9 cellular contexts compared by ENCODE assay signal in genomic region chr1:66282343-66282852, GRCh38.
A peak's percentile ranks its signal among the peaks of the same experiment; 100 is the strongest.
DNase-seq lines count a peak whose midpoint lies in the region; ATAC-seq and TF ChIP-seq lines count a peak whose summit lies in the region.
"Had no signal": no experiment of that assay in that cellular context is flagged by ENCODE, and none has a peak within 500 bp of the region (broad histone marks: within the 10 kb centered on the region; RNA-seq: fewer than 3 reads in every experiment).

No MANE protein-coding gene starts in this region.

- POLR2A ChIA-PET in BJ (lab: Charles Lee) = no interaction called here

- peak overlapping the region; percentile 93 for H3K27ac Mint-ChIP-seq in activated T-cell treated with anti-CD3 and anti-CD28 coated beads, Interleukin-2, amount 50 U/mL, for 24 hours
- peak overlapping the region; percentile 64 for H3K27ac Mint-ChIP-seq in stimulated activated effector memory CD8-positive, alpha-beta T cell treated with anti-CD3 and anti-CD28 coated beads, Interleukin-12 subunit alpha, Interleukin-12 subunit beta, amount 100 ng/mL, for 72 hours

- CTCF ChIA-PET in BJ (lab: Yijun Ruan, JAX) = interaction anchor here (1.1 to 2.0 kb wide), 5 partner anchors 8 to 164 kb away, joined by 3 to 8 read pairs (median 4); no protein-coding TSS in a partner anchor

- H3K4me3 Mint-ChIP-seq in activated T-cell treated with anti-CD3 and anti-CD28 coated beads, Interleukin-2, amount 50 U/mL, for 24 hours = peak overlapping the region; percentile 26
- peak overlapping the region; percentile 23 for H3K4me3 Mint-ChIP-seq in stimulated activated effector memory CD8-positive, alpha-beta T cell treated with anti-CD3 and anti-CD28 coated beads, Interleukin-12 subunit alpha, Interleukin-12 subunit beta, amount 100 ng/mL, for 72 hours
- H3K4me3 Mint-ChIP-seq: neural crest cell had no signal

- no peaks in the 10 kb centered on the region for H3K9me3 Mint-ChIP-seq in activated T-cell treated with anti-CD3 and anti-CD28 coated beads, Interleukin-2, amount 50 U/mL, for 24 hours
- H3K9me3 Mint-ChIP-seq in stimulated activated effector memory CD8-positive, alpha-beta T cell treated with anti-CD3 and anti-CD28 coated beads, Interleukin-12 subunit alpha, Interleukin-12 subunit beta, amount 100 ng/mL, for 72 hours = no peaks in the 10 kb centered on the region
- H3K9me3 Mint-ChIP-seq: neural crest cell had no signal

- H3K4me1 ChIP-seq in left ventricle myocardium inferior = peaks cover 37% of the 10 kb centered on the region

- no peaks in the 10 kb centered on the region for H3K27me3 Mint-ChIP-seq in activated T-cell treated with anti-CD3 and anti-CD28 coated beads, Interleukin-2, amount 50 U/mL, for 24 hours

- H3K36me3 ChIP-seq in BJ (ENCODE audit: control insufficient read depth, insufficient read depth, low read length) (no peaks in the 10 kb centered on the region), left ventricle myocardium inferior (no peaks in the 10 kb centered on the region)

- no peaks in the 10 kb centered on the region for H3K27me3 ChIP-seq in BJ (ENCODE audit: control insufficient read depth, insufficient read depth, low read length)
- H3K27me3 ChIP-seq in left ventricle myocardium inferior (ENCODE audit: low read depth) = no peaks in the 10 kb centered on the region

- ATAC-seq in GM19467 (IDR thresholded peaks at IDR 0.05; ENCODE audit: unreplicated experiment) = peak; percentile 70
- peak; percentile 88 for ATAC-seq in HG03521 (IDR thresholded peaks at IDR 0.05; ENCODE audit: unreplicated experiment)
- peak; percentile 90 for ATAC-seq in stimulated activated effector memory CD8-positive, alpha-beta T cell treated with anti-CD3 and anti-CD28 coated beads, Interleukin-12 subunit alpha, Interleukin-12 subunit beta, amount 100 ng/mL, for 72 hours

- no peak overlapping the region for H3K4me3 ChIP-seq in BJ (ENCODE audit: low read depth, low read length)
- no peak overlapping the region for H3K4me3 ChIP-seq in left ventricle myocardium inferior

- H3K9me3 ChIP-seq in left ventricle myocardium inferior (replicated peaks) = no peaks in the 10 kb centered on the region

- H3K36me3 Mint-ChIP-seq in activated T-cell treated with anti-CD3 and anti-CD28 coated beads, Interleukin-2, amount 50 U/mL, for 24 hours (ENCODE audit: low read depth) = no peaks in the 10 kb centered on the region
- H3K36me3 Mint-ChIP-seq in stimulated activated effector memory CD8-positive, alpha-beta T cell treated with anti-CD3 and anti-CD28 coated beads, Interleukin-12 subunit alpha, Interleukin-12 subunit beta, amount 100 ng/mL, for 72 hours = peaks cover 7% of the 10 kb centered on the region

- peak overlapping the region; percentile 24 for H3K27ac ChIP-seq in left ventricle myocardium inferior (replicated peaks)

- TF ChIP-seq CTCF in BJ (IDR thresholded peaks at IDR 0.05; ENCODE audit: insufficient read depth, low read depth, low read length) (peak; percentile 25; the same call in 1 of the 2 replicates), left ventricle myocardium inferior (IDR thresholded peaks at IDR 0.05; ENCODE audit: borderline replicate concordance) (no peak)

- peaks cover 90% of the 10 kb centered on the region for H3K4me1 Mint-ChIP-seq in activated T-cell treated with anti-CD3 and anti-CD28 coated beads, Interleukin-2, amount 50 U/mL, for 24 hours (ENCODE audit: low read depth)
- peaks cover 75% of the 10 kb centered on the region for H3K4me1 Mint-ChIP-seq in stimulated activated effector memory CD8-positive, alpha-beta T cell treated with anti-CD3 and anti-CD28 coated beads, Interleukin-12 subunit alpha, Interleukin-12 subunit beta, amount 100 ng/mL, for 72 hours

- intact Hi-C loops in left ventricle myocardium inferior (cut with micrococcal nuclease) = no loop called here

- DNase-seq in BJ (ENCODE audit: low read depth) (no peak), left ventricle myocardium inferior (no peak), iPS-NIHi11 (ENCODE audit: low spot score) (no peak), SIG-M5 (lab: John Stamatoyannopoulos, UW) (no peak)
- DNase-seq in activated T-cell treated with anti-CD3 and anti-CD28 coated beads, Interleukin-2, amount 50 U/mL, for 24 hours = no peak
- peak; percentile 25 to 76 for DNase-seq in stimulated activated effector memory CD8-positive, alpha-beta T cell treated with anti-CD3 and anti-CD28 coated beads, Interleukin-12 subunit alpha, Interleukin-12 subunit beta, amount 100 ng/mL, for 72 hours (ENCODE audit: low spot score in 2 of 2)

Comparison
In these comparisons a context has a peak if more than half of its experiments do, and no peak if none do; other contexts are left out.
1. DNase-seq: peak in stimulated activated effector memory CD8-positive, alpha-beta T cell treated with anti-CD3 and anti-CD28 coated beads, Interleukin-12 subunit alpha, Interleukin-12 subunit beta, amount 100 ng/mL, for 72 hours (2 of 2); none in BJ (single experiment), activated T-cell treated with anti-CD3 and anti-CD28 coated beads, Interleukin-2, amount 50 U/mL, for 24 hours (single experiment), left ventricle myocardium inferior (single experiment), iPS-NIHi11 (single experiment) and SIG-M5 (single experiment).
2. Peak in every context shown above with its lines, with median percentiles within 50 percentile points of each other: ATAC-seq.